Comparison of ENCODE assay signal across 41 cellular contexts in the genomic region with DNA sequence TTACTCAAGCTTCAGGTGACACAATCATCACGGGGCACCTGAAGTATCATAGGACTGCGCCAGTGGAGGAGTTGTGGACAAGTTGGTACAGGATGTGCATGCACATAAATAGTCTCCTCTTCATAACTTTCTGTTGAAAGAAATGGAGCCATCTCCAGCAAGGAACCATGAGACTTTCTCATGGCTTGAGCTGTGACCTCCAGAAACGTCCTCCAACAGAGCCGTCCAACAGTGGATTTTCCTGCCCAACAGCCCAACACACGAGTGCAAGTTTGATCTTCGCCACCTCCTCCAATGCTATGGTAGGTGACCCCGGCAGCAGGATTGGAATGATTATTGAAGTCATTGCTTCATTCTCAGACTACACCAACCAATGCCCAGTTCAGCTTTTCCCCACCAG.
"Had no signal": no experiment of that assay in that cellular context is flagged by ENCODE, and none has a peak within 500 bp of the region (broad histone marks: within the 10 kb centered on the region; RNA-seq: fewer than 3 reads in every experiment).

No MANE protein-coding gene starts in this region.

- H3K4me3 ChIP-seq: adrenal gland, ascending aorta, body of pancreas, breast epithelium, cardiac muscle cell had no signal

- H3K9me3 ChIP-seq: adrenal gland, ascending aorta, body of pancreas, breast epithelium had no signal

- H3K4me1 ChIP-seq: adrenal gland, ascending aorta, body of pancreas, breast epithelium had no signal

- H3K4me3 Mint-ChIP-seq: activated naive CD4-positive, alpha-beta T cell treated with anti-CD3 and anti-CD28 coated beads for 36 hours; activated naive CD4-positive, alpha-beta T cell treated with anti-CD3 and anti-CD28 coated beads, Interleukin-2, amount 10 ng/mL, durations not matched to agents 7 days and 5 days; activated naive CD4-positive, alpha-beta T cell treated with anti-CD3 and anti-CD28 coated beads, Interleukin-2, amount 50 U/mL, for 24 hours; activated naive CD8-positive, alpha-beta T cell; activated naive CD8-positive, alpha-beta T cell treated with anti-CD3 and anti-CD28 coated beads for 36 hours; activated naive CD8-positive, alpha-beta T cell treated with anti-CD3 and anti-CD28 coated beads, Interleukin-2, amount 10 ng/mL, durations not matched to agents 7 days and 5 days; activated naive CD8-positive, alpha-beta T cell treated with anti-CD3 and anti-CD28 coated beads, Interleukin-2, amount 50 U/mL, for 24 hours; activated T-cell treated with anti-CD3 and anti-CD28 coated beads, Interleukin-2, amount 50 U/mL, for 24 hours; activated T-cell treated with anti-CD3 and anti-CD28 coated beads, Interleukin-2, amount 50 U/mL, for 4 hours; activated T-cell treated with anti-CD3 and anti-CD28 coated beads, Interleukin-2, amount 50 U/mL, for 72 hours; activated T-helper 1 cell treated with anti-CD3 and anti-CD28 coated beads, Interleukin-12 subunit alpha, Interleukin-12 subunit beta, Interleukin-2, Interleukin-4 antibody, amounts not matched to agents 30 ng/mL and 10 ng/mL and 1 ng/mL, durations not matched to agents 14 hours and 24 hours and 36 hours; activated T-helper 17 cell treated with anti-CD3 and anti-CD28 coated beads, Interleukin-2, amount 50 U/mL, for 72 hours; brain; central memory CD8-positive, alpha-beta T cell had no signal

- ATAC-seq: activated naive CD4-positive, alpha-beta T cell treated with anti-CD3 and anti-CD28 coated beads, Interleukin-2, amount 50 U/mL, for 72 hours; activated naive CD8-positive, alpha-beta T cell treated with anti-CD3 and anti-CD28 coated beads, Interleukin-2, amount 50 U/mL, for 24 hours; activated T-cell treated with anti-CD3 and anti-CD28 coated beads, Interleukin-2, amount 50 U/mL, for 4 hours; activated T-cell treated with anti-CD3 and anti-CD28 coated beads, Interleukin-2, amount 50 U/mL, for 72 hours; activated T-helper 17 cell treated with anti-CD3 and anti-CD28 coated beads, Interleukin-2, amount 50 U/mL, for 72 hours; body of pancreas had no signal

- H3K36me3 Mint-ChIP-seq: activated naive CD4-positive, alpha-beta T cell treated with anti-CD3 and anti-CD28 coated beads, Interleukin-2, amount 10 ng/mL, durations not matched to agents 7 days and 5 days; activated naive CD4-positive, alpha-beta T cell treated with anti-CD3 and anti-CD28 coated beads, Interleukin-2, amount 50 U/mL, for 24 hours; activated naive CD4-positive, alpha-beta T cell treated with anti-CD3 and anti-CD28 coated beads, Interleukin-2, amount 50 U/mL, for 72 hours; activated naive CD8-positive, alpha-beta T cell; activated naive CD8-positive, alpha-beta T cell treated with anti-CD3 and anti-CD28 coated beads for 36 hours; activated naive CD8-positive, alpha-beta T cell treated with anti-CD3 and anti-CD28 coated beads, Interleukin-2, amount 10 ng/mL, durations not matched to agents 7 days and 5 days; brain had no signal

- DNase-seq: activated effector memory CD4-positive, alpha-beta T cell treated with anti-CD3 and anti-CD28 coated beads, Interleukin-2, amount 50 U/mL, for 16 hours; activated effector memory CD4-positive, alpha-beta T cell treated with Interleukin-2 at 50 U/mL for 16 hours; activated gamma-delta T cell; activated gamma-delta T cell treated with Interleukin-2 at 50 U/mL for 16 hours; activated naive CD4-positive, alpha-beta T cell; activated naive CD4-positive, alpha-beta T cell treated with anti-CD3 and anti-CD28 coated beads for 36 hours; activated naive CD4-positive, alpha-beta T cell treated with anti-CD3 and anti-CD28 coated beads, Interleukin-2, amount 10 ng/mL, durations not matched to agents 7 days and 5 days; activated naive CD4-positive, alpha-beta T cell treated with anti-CD3 and anti-CD28 coated beads, Interleukin-2, amount 50 U/mL, for 16 hours; activated naive CD4-positive, alpha-beta T cell treated with Interleukin-2 at 50 U/mL for 16 hours; activated naive CD8-positive, alpha-beta T cell treated with anti-CD3 and anti-CD28 coated beads for 36 hours; activated naive CD8-positive, alpha-beta T cell treated with anti-CD3 and anti-CD28 coated beads, Interleukin-2, amount 10 ng/mL, durations not matched to agents 7 days and 5 days; activated naive CD8-positive, alpha-beta T cell treated with anti-CD3 and anti-CD28 coated beads, Interleukin-2, amount 50 U/mL, for 24 hours; activated T-cell treated with anti-CD3 and anti-CD28 coated beads for 4 hours; activated T-cell treated with anti-CD3 and anti-CD28 coated beads, Interleukin-2, amount 50 U/mL, for 1 hour; activated T-cell treated with anti-CD3 and anti-CD28 coated beads, Interleukin-2, amount 50 U/mL, for 24 hours; activated T-cell treated with anti-CD3 and anti-CD28 coated beads, Interleukin-2, amount 50 U/mL, for 4 hours; activated T-cell treated with anti-CD3 and anti-CD28 coated beads, Interleukin-2, amount 50 U/mL, for 48 hours; activated T-cell treated with anti-CD3 and anti-CD28 coated beads, Interleukin-2, amount 50 U/mL, for 72 hours; adrenal gland; amniotic stem cell; amygdala; anterior cingulate cortex; aorta; body of pancreas; brain microvascular endothelial cell; caudate nucleus; central memory CD4-positive, alpha-beta T cell; cerebellar nuclear complex had no signal

- H3K27ac ChIP-seq: adrenal gland, ascending aorta, body of pancreas, brain microvascular endothelial cell, breast epithelium, cardiac muscle cell had no signal

- H3K9me3 Mint-ChIP-seq: activated naive CD4-positive, alpha-beta T cell treated with anti-CD3 and anti-CD28 coated beads for 36 hours; activated naive CD4-positive, alpha-beta T cell treated with anti-CD3 and anti-CD28 coated beads, Interleukin-2, amount 10 ng/mL, durations not matched to agents 7 days and 5 days; activated naive CD4-positive, alpha-beta T cell treated with anti-CD3 and anti-CD28 coated beads, Interleukin-2, amount 50 U/mL, for 24 hours; activated naive CD4-positive, alpha-beta T cell treated with anti-CD3 and anti-CD28 coated beads, Interleukin-2, amount 50 U/mL, for 72 hours; activated naive CD8-positive, alpha-beta T cell treated with anti-CD3 and anti-CD28 coated beads for 36 hours; activated naive CD8-positive, alpha-beta T cell treated with anti-CD3 and anti-CD28 coated beads, Interleukin-2, amount 10 ng/mL, durations not matched to agents 7 days and 5 days; activated naive CD8-positive, alpha-beta T cell treated with anti-CD3 and anti-CD28 coated beads, Interleukin-2, amount 50 U/mL, for 24 hours; activated T-cell treated with anti-CD3 and anti-CD28 coated beads, Interleukin-2, amount 50 U/mL, for 24 hours; activated T-cell treated with anti-CD3 and anti-CD28 coated beads, Interleukin-2, amount 50 U/mL, for 4 hours; activated T-cell treated with anti-CD3 and anti-CD28 coated beads, Interleukin-2, amount 50 U/mL, for 72 hours; activated T-helper 1 cell treated with anti-CD3 and anti-CD28 coated beads, Interleukin-12 subunit alpha, Interleukin-12 subunit beta, Interleukin-2, Interleukin-4 antibody, amounts not matched to agents 30 ng/mL and 10 ng/mL and 1 ng/mL, durations not matched to agents 14 hours and 24 hours and 36 hours; activated T-helper 17 cell treated with anti-CD3 and anti-CD28 coated beads, Interleukin-2, amount 50 U/mL, for 72 hours; activated T-helper 2 cell treated with anti-CD3 and anti-CD28 coated beads, Interferon-gamma antibody, Interleukin-2, Interleukin-4, amounts not matched to agents 10 μg/mL and 5 μg/mL and 100 μg/mL, durations not matched to agents 14 hours and 24 hours and 36 hours; brain; central memory CD8-positive, alpha-beta T cell had no signal

- H3K4me1 Mint-ChIP-seq: activated naive CD4-positive, alpha-beta T cell treated with anti-CD3 and anti-CD28 coated beads, Interleukin-2, amount 10 ng/mL, durations not matched to agents 7 days and 5 days; activated naive CD4-positive, alpha-beta T cell treated with anti-CD3 and anti-CD28 coated beads, Interleukin-2, amount 50 U/mL, for 24 hours; activated naive CD8-positive, alpha-beta T cell treated with anti-CD3 and anti-CD28 coated beads for 36 hours; activated naive CD8-positive, alpha-beta T cell treated with anti-CD3 and anti-CD28 coated beads, Interleukin-2, amount 10 ng/mL, durations not matched to agents 7 days and 5 days; activated naive CD8-positive, alpha-beta T cell treated with anti-CD3 and anti-CD28 coated beads, Interleukin-2, amount 50 U/mL, for 24 hours; activated T-helper 17 cell treated with anti-CD3 and anti-CD28 coated beads, Interleukin-2, amount 50 U/mL, for 72 hours; brain; central memory CD8-positive, alpha-beta T cell had no signal

- H3K27ac Mint-ChIP-seq: activated naive CD4-positive, alpha-beta T cell treated with anti-CD3 and anti-CD28 coated beads for 36 hours; activated naive CD4-positive, alpha-beta T cell treated with anti-CD3 and anti-CD28 coated beads, Interleukin-2, amount 10 ng/mL, durations not matched to agents 7 days and 5 days; activated naive CD4-positive, alpha-beta T cell treated with anti-CD3 and anti-CD28 coated beads, Interleukin-2, amount 50 U/mL, for 24 hours; activated naive CD4-positive, alpha-beta T cell treated with anti-CD3 and anti-CD28 coated beads, Interleukin-2, amount 50 U/mL, for 72 hours; activated naive CD8-positive, alpha-beta T cell; activated naive CD8-positive, alpha-beta T cell treated with anti-CD3 and anti-CD28 coated beads for 36 hours; activated naive CD8-positive, alpha-beta T cell treated with anti-CD3 and anti-CD28 coated beads, Interleukin-2, amount 10 ng/mL, durations not matched to agents 7 days and 5 days; activated naive CD8-positive, alpha-beta T cell treated with anti-CD3 and anti-CD28 coated beads, Interleukin-2, amount 50 U/mL, for 24 hours; activated T-cell treated with anti-CD3 and anti-CD28 coated beads, Interleukin-2, amount 50 U/mL, for 24 hours; activated T-cell treated with anti-CD3 and anti-CD28 coated beads, Interleukin-2, amount 50 U/mL, for 72 hours; activated T-helper 1 cell treated with anti-CD3 and anti-CD28 coated beads, Interleukin-12 subunit alpha, Interleukin-12 subunit beta, Interleukin-2, Interleukin-4 antibody, amounts not matched to agents 30 ng/mL and 10 ng/mL and 1 ng/mL, durations not matched to agents 14 hours and 24 hours and 36 hours; activated T-helper 17 cell treated with anti-CD3 and anti-CD28 coated beads, Interleukin-2, amount 50 U/mL, for 72 hours; activated T-helper 2 cell treated with anti-CD3 and anti-CD28 coated beads, Interferon-gamma antibody, Interleukin-2, Interleukin-4, amounts not matched to agents 10 μg/mL and 5 μg/mL and 100 μg/mL, durations not matched to agents 14 hours and 24 hours and 36 hours; brain had no signal

- H3K27me3 Mint-ChIP-seq: activated naive CD4-positive, alpha-beta T cell treated with anti-CD3 and anti-CD28 coated beads, Interleukin-2, amount 10 ng/mL, durations not matched to agents 7 days and 5 days; activated naive CD8-positive, alpha-beta T cell; activated naive CD8-positive, alpha-beta T cell treated with anti-CD3 and anti-CD28 coated beads for 36 hours; activated naive CD8-positive, alpha-beta T cell treated with anti-CD3 and anti-CD28 coated beads, Interleukin-2, amount 50 U/mL, for 24 hours; brain had no signal

- H3K27me3 ChIP-seq: adrenal gland, ascending aorta, body of pancreas, brain microvascular endothelial cell had no signal

- H3K36me3 ChIP-seq: adrenal gland, ascending aorta, brain microvascular endothelial cell, breast epithelium, cardiac muscle cell had no signal

- FAIRE-seq: astrocyte, bronchial epithelial cell had no signal
